In the genomic region with DNA sequence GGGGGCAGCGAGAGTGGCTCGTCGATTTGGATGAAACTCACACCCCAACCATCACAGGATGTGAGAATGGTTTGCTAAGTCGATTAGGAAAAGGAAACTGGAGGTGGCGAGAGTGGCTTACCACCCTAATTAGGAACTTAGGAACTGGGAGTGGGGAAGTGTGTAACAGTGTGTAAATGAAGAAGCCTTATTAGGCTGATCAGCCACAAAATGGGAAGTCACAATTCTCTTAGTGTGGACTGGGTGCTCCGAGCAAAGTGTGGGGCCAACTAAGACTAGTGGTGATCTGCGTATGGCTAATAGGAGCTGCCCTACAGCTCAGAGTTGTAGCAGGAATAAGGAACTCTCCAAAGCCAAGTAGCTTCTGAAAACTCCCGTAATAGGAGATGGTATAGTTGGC, we compare ENCODE assay signal across 15 cellular contexts. TPM values are rescaled to one million over a fixed set of nuclear protein-coding genes. Genes with fewer than 3 reads are reported as not detected.
DNase-seq lines count a peak whose midpoint lies in the region; ATAC-seq lines count a peak whose summit lies in the region.
"Had no signal": no experiment of that assay in that cellular context is flagged by ENCODE, and none has a peak within 500 bp of the region (broad histone marks: within the 10 kb centered on the region; RNA-seq: fewer than 3 reads in every experiment).

No MANE protein-coding gene starts in this region.

- peaks cover 34 to 64% of the 10 kb centered on the region in 2 donors for H3K27me3 Mint-ChIP-seq in stimulated activated naive B cell treated with anti-CD40 and anti-IgM and Interleukin-4, amounts not matched to agents 10 μg/mL and 1 μg/mL and 100 μg/mL, for 72 hours
- H3K27me3 Mint-ChIP-seq: progenitor cell of endocrine pancreas had no signal

- peak; percentile 68 for ATAC-seq in left ventricle myocardium superior
- peak; percentile 27 for ATAC-seq in stimulated activated naive B cell treated with anti-CD40 and anti-IgM and Interleukin-4, amounts not matched to agents 10 μg/mL and 1 μg/mL and 100 μg/mL, for 72 hours (replicated peaks)
- no peak for ATAC-seq in GM18520 (IDR thresholded peaks at IDR 0.05; ENCODE audit: unreplicated experiment)

- H3K27ac Mint-ChIP-seq in stimulated activated naive B cell treated with anti-CD40 and anti-IgM and Interleukin-4, amounts not matched to agents 10 μg/mL and 1 μg/mL and 100 μg/mL, for 72 hours = no peak overlapping the region
- H3K27ac Mint-ChIP-seq: activated T-helper 2 cell treated with anti-CD3 and anti-CD28 coated beads, Interferon-gamma antibody, Interleukin-2, Interleukin-4, amounts not matched to agents 10 μg/mL and 5 μg/mL and 100 μg/mL, durations not matched to agents 14 hours and 24 hours and 36 hours; progenitor cell of endocrine pancreas had no signal

- no peaks in the 10 kb centered on the region for H3K36me3 Mint-ChIP-seq in stimulated activated naive B cell treated with anti-CD40 and anti-IgM and Interleukin-4, amounts not matched to agents 10 μg/mL and 1 μg/mL and 100 μg/mL, for 72 hours

- H3K9me3 Mint-ChIP-seq in stimulated activated naive B cell treated with anti-CD40 and anti-IgM and Interleukin-4, amounts not matched to agents 10 μg/mL and 1 μg/mL and 100 μg/mL, for 72 hours = no peaks in the 10 kb centered on the region
- H3K9me3 Mint-ChIP-seq: activated T-helper 2 cell treated with anti-CD3 and anti-CD28 coated beads, Interferon-gamma antibody, Interleukin-2, Interleukin-4, amounts not matched to agents 10 μg/mL and 5 μg/mL and 100 μg/mL, durations not matched to agents 14 hours and 24 hours and 36 hours had no signal

- peak; percentile 47 for DNase-seq in SIG-M5 treated with dmso at 0.1 percent for 504 hours (lab: John Stamatoyannopoulos, UW; ENCODE audit: unreplicated experiment)
- DNase-seq in SIG-M5 (lab: John Stamatoyannopoulos, UW) = no peak
- peak; percentile 44 for DNase-seq in NOMO-1 treated with dmso at 0.1 percent for 144 hours (lab: John Stamatoyannopoulos, UW; ENCODE audit: unreplicated experiment)
- no peak for DNase-seq in left ventricle myocardium superior
- no peak for DNase-seq in stimulated activated naive B cell treated with anti-CD40 and anti-IgM and Interleukin-4, amounts not matched to agents 10 μg/mL and 1 μg/mL and 100 μg/mL, for 72 hours
- no peak for DNase-seq in NCI-H345 treated with DMSO at 0.1 percent for 48 hours (lab: John Stamatoyannopoulos, UW; ENCODE audit: unreplicated experiment)
- DNase-seq in NCI-H2029 (lab: John Stamatoyannopoulos, UW) = no peak
- DNase-seq: hypothalamus, left cardiac atrium, NCI-H1436 treated with DMSO at 0.1 percent for 48 hours had no signal

- H3K4me1 Mint-ChIP-seq in stimulated activated naive B cell treated with anti-CD40 and anti-IgM and Interleukin-4, amounts not matched to agents 10 μg/mL and 1 μg/mL and 100 μg/mL, for 72 hours = peaks cover 11 to 20% of the 10 kb centered on the region in 2 donors

- H3K4me3 Mint-ChIP-seq in stimulated activated naive B cell treated with anti-CD40 and anti-IgM and Interleukin-4, amounts not matched to agents 10 μg/mL and 1 μg/mL and 100 μg/mL, for 72 hours = no peak overlapping the region

- intact Hi-C loops in left ventricle myocardium superior (cut with micrococcal nuclease) = no loop called here

RNA-seq across cellular contexts. Expression of gene SIGLEC11, which starts 7.6 kb away (rescaled TPM):
- 0.59 TPM for total RNA-seq in left ventricle myocardium superior
- total RNA-seq: activated CD8-positive, alpha-beta memory T cell treated with anti-CD3 and anti-CD28 coated beads for 36 hours; activated T-helper 2 cell treated with anti-CD3 and anti-CD28 coated beads, Interferon-gamma antibody, Interleukin-2, Interleukin-4, amounts not matched to agents 10 μg/mL and 5 μg/mL and 100 μg/mL, durations not matched to agents 14 hours and 24 hours and 36 hours; progenitor cell of endocrine pancreas; T-helper 1 cell treated with Interleukin-12 subunit alpha and Interleukin-12 subunit beta and Interleukin-4 antibody, amounts not matched to agents 30 ng/mL and 1 ng/mL, for 36 hours had no signal

RNA-seq across cellular contexts. Expression of gene NUP62, which starts 24.1 kb away (rescaled TPM):
- total RNA-seq in left ventricle myocardium superior = 28.4 TPM

RNA-seq across cellular contexts. Expression of gene ATF5, which starts 24.4 kb away (rescaled TPM):
- 8.0 TPM for total RNA-seq in left ventricle myocardium superior

RNA-seq across cellular contexts. Expression of gene IL4I1, which starts 56.7 kb away (rescaled TPM):
- total RNA-seq in left ventricle myocardium superior = not detected

Comparison
In these comparisons a context has a peak if more than half of its experiments do, and no peak if none do; other contexts are left out.
1. DNase-seq: peak in SIG-M5 treated with dmso at 0.1 percent for 504 hours (single experiment) and NOMO-1 treated with dmso at 0.1 percent for 144 hours (single experiment); none in SIG-M5 (single experiment), left ventricle myocardium superior (single experiment), stimulated activated naive B cell treated with anti-CD40 and anti-IgM and Interleukin-4, amounts not matched to agents 10 μg/mL and 1 μg/mL and 100 μg/mL, for 72 hours (single experiment), NCI-H345 treated with DMSO at 0.1 percent for 48 hours (single experiment) and NCI-H2029 (single experiment).